In the genomic region with DNA sequence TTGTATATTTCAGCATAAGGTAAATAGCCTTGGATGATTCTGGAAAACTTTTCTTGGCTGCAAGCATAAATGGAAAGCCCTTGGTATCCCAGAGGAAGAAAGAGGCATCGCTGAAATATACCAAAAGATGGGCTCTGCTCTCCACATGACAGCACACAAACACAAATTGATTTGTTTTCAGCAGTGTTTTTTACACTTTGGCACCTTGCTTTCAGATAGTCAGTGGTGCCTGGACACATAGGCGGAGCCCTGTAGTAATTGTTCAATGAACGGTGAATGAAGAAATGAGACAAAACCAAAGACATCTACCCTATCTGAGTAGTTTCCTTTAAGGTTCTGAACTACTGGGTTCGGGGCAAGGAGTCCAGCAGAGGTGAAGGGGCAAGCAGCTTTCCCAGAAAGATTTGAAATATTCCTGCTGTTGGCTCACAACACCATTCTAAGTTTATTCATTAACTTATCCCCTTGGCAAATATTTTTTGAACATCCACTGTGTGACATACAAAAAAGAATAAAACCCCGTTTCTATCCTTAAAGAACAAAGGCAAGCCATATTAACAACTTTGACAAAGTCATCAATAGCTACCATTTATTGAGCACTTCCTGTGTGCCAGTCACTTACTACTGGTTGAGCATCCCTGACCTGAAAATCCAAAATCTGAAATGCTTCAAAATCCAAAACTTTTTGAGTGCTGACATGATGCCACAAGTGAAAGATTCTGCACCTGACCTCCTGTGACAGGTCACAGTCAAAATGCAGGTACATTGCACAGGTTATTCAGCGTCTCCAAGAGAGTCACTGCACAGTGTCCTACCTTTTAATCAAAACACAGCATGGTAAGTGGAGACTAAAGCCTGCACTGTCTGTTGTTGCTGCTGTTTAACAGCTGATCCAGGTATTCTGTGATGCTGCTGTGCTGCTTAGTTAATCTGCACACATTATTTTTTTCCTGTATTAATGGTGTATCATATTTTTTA, we compare ENCODE assay signal across 16 cellular contexts.
"Had no signal": no experiment of that assay in that cellular context is flagged by ENCODE, and none has a peak within 500 bp of the region (broad histone marks: within the 10 kb centered on the region; RNA-seq: fewer than 3 reads in every experiment).

No MANE protein-coding gene starts in this region.

- DNase-seq: cerebellar nuclear complex; effector memory CD8-positive, alpha-beta T cell; heart left ventricle; left cardiac atrium; left ventricle myocardium superior; mucosa of descending colon; natural killer cell; posterior cingulate gyrus; small intestine; stimulated activated CD4-positive, alpha-beta T cell treated with anti-CD3 and anti-CD28 coated beads, Interleukin-12 subunit alpha, Interleukin-12 subunit beta, amount 100 ng/mL, for 4 hours; stimulated activated naive CD4-positive, alpha-beta T cell treated with Interleukin-2 at 50 U/mL for 16 hours; trophoblast cell had no signal

- H3K27me3 ChIP-seq: foreskin keratinocyte, heart left ventricle, right atrium auricular region had no signal

- H3K9me3 ChIP-seq: heart left ventricle, mucosa of descending colon, right atrium auricular region had no signal

- H3K4me3 ChIP-seq: heart left ventricle, mucosa of descending colon, right atrium auricular region had no signal

- ATAC-seq: effector memory CD8-positive, alpha-beta T cell; heart left ventricle; left cardiac atrium; left ventricle myocardium superior; mucosa of descending colon; natural killer cell had no signal

- H3K36me3 ChIP-seq: heart left ventricle, right atrium auricular region had no signal

- H3K27ac ChIP-seq: foreskin keratinocyte, heart left ventricle, right atrium auricular region had no signal

- H3K4me1 ChIP-seq: right atrium auricular region had no signal

- FAIRE-seq: colon, islet of Langerhans, small intestine had no signal
